ENCODE assay signal across 1 cellular context in the genomic region with DNA sequence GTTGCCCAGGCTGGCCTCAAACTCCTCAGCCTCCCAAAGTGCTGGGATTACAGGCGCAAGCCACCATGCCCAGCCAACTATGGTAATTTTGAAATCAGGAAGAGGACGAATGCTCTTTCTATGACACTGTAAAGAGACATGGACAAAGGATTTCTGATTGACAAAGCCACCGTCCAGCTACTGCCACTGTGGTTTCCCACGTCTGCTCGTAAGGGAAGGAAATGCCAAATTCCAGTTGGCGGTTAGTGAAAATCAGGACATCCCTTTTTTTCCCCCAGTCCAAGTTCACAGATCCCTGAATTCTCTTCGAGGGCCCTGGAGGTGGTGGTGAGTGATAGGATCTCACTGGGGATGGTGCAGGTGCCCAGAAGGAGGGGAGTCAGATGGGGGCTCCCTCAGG.
TF ChIP-seq lines count a peak whose summit lies in the region.

No MANE protein-coding gene starts in this region.

TF ChIP-seq in endothelial cell of umbilical vein, 7 proteins besides CTCF, POLR2A, EP300 and RAD21 (continued from another document):
- TF ChIP-seq MAX (IDR thresholded peaks at IDR 0.05; ENCODE audit: insufficient read depth, insufficient read length) (no peak), JUN (IDR thresholded peaks at IDR 0.05; ENCODE audit: borderline replicate concordance, insufficient read depth, insufficient read length, low read depth) (no peak), POLR2AphosphoS5 (IDR thresholded peaks at IDR 0.05; ENCODE audit: insufficient read depth, low read depth, low read length) (no peak), FOS (IDR thresholded peaks at IDR 0.05; ENCODE audit: borderline replicate concordance, insufficient read depth, low read length) (no peak), GATA2 (IDR thresholded peaks at IDR 0.05; ENCODE audit: insufficient read depth, insufficient read length, low read depth, low read length) (no peak), EZH2 (IDR thresholded peaks at IDR 0.05; ENCODE audit: borderline replicate concordance, low read depth, low read length, severe bottlenecking) (no peak)
